ENCODE assay signal across 8 cellular contexts in genomic region chrX:19121898-19122640, GRCh38. TPM values are rescaled to one million over a fixed set of nuclear protein-coding genes. Genes with fewer than 3 reads are reported as not detected.
DNase-seq lines count a peak whose midpoint lies in the region; ATAC-seq and TF ChIP-seq lines count a peak whose summit lies in the region.

Gene ADGRG2 (minus strand): TSS chrX:19122468. CDS start chrX:19068834, 53,634 bp downstream.

- H3K9me3 ChIP-seq in PC-3 (ENCODE audit: low read length) = no peaks in the 10 kb centered on the region

- TF ChIP-seq CTCF in PC-3 (conservative IDR thresholded peaks at IDR 0.05; ENCODE audit: low read depth, low read length) = 0 out of 2 replicates have a peak, but pooled peaks have one; percentile 25
- TF ChIP-seq CTCF in progenitor cell of endocrine pancreas (IDR thresholded peaks at IDR 0.05; ENCODE audit: unreplicated experiment) = no peak

- peak within 1 kb of the TSS; percentile 57 for H3K4me3 Mint-ChIP-seq in progenitor cell of endocrine pancreas (ENCODE audit: low read depth)
- H3K4me3 Mint-ChIP-seq in activated CD4-positive, alpha-beta T cell treated with anti-CD3 and anti-CD28 coated beads, Interleukin-2, amount 10 ng/mL, durations not matched to agents 7 days and 5 days = no peak within 1 kb of the TSS

- H3K27ac ChIP-seq in PC-3 (ENCODE audit: low read length) = no peak within 1 kb of the TSS

- peaks cover 3% of the 10 kb centered on the region for H3K4me1 Mint-ChIP-seq in progenitor cell of endocrine pancreas (ENCODE audit: low read depth)
- no peaks in the 10 kb centered on the region for H3K4me1 Mint-ChIP-seq in activated CD4-positive, alpha-beta T cell treated with anti-CD3 and anti-CD28 coated beads, Interleukin-2, amount 10 ng/mL, durations not matched to agents 7 days and 5 days

- H3K27ac Mint-ChIP-seq in progenitor cell of endocrine pancreas = no peak within 1 kb of the TSS
- H3K27ac Mint-ChIP-seq in activated CD4-positive, alpha-beta T cell treated with anti-CD3 and anti-CD28 coated beads, Interleukin-2, amount 10 ng/mL, durations not matched to agents 7 days and 5 days = no peak within 1 kb of the TSS

- ATAC-seq in PC-3 = peak; percentile 86
- no peak for ATAC-seq in GM19395 (IDR thresholded peaks at IDR 0.05; ENCODE audit: unreplicated experiment)

- H4K20me1 ChIP-seq in PC-3 (ENCODE audit: low read length) = no peaks in the 10 kb centered on the region

- peaks cover 20% of the 10 kb centered on the region for H3K27me3 ChIP-seq in PC-3 (ENCODE audit: low read length)

- peak within 1 kb of the TSS; percentile 77 for H3K4me2 ChIP-seq in PC-3 (ENCODE audit: low read length)

- intact Hi-C loops in PC-3 (cut with micrococcal nuclease) = loop anchor here (5.0 kb wide), 3 partner anchors 80 to 210 kb away; no protein-coding TSS in a partner anchor
- intact Hi-C loops in head of caudate nucleus (cut with DNase I) = no loop called here

- peak within 1 kb of the TSS; percentile 63; the same call in 1 of the 2 replicates for H2AFZ ChIP-seq in PC-3 (ENCODE audit: low read length)

- no peaks in the 10 kb centered on the region for H3K9me2 ChIP-seq in PC-3 (replicated peaks; ENCODE audit: low read length)

- DNase-seq in Daoy (ENCODE audit: low read depth) (peak; percentile 39), PC-3 (peak; percentile 48), head of caudate nucleus (peak in 30 of 42 donors; percentile 1 to 45 (median 16)), progenitor cell of endocrine pancreas (ENCODE audit: low spot score, unreplicated experiment) (peak; percentile 16), HT-29 (ENCODE audit: low spot score) (no peak)
- DNase-seq in activated CD4-positive, alpha-beta T cell treated with anti-CD3 and anti-CD28 coated beads, Interleukin-2, amount 10 ng/mL, durations not matched to agents 7 days and 5 days = no peak
- no peak for DNase-seq in activated CD4-positive, alpha-beta T cell treated with anti-CD3 and anti-CD28 coated beads for 4 hours

- H3K9ac ChIP-seq in PC-3 (ENCODE audit: low read length) = no peak within 1 kb of the TSS

- peak within 1 kb of the TSS; percentile 67 for H3K4me3 ChIP-seq in PC-3 (ENCODE audit: low read length)

- POLR2A ChIA-PET in PC-3 (lab: Charles Lee; ENCODE audit: unreplicated experiment) = no interaction called here
- POLR2A ChIA-PET in activated CD4-positive, alpha-beta T cell treated with anti-CD3 and anti-CD28 coated beads, Interleukin-2, amount 10 ng/mL, durations not matched to agents 7 days and 5 days (lab: Charles Lee) = no interaction called here

- H3K79me2 ChIP-seq in PC-3 (ENCODE audit: low read length) = no peaks in the 10 kb centered on the region

- no peaks in the 10 kb centered on the region for H3K36me3 Mint-ChIP-seq in progenitor cell of endocrine pancreas (ENCODE audit: insufficient read depth)
- no peaks in the 10 kb centered on the region for H3K36me3 Mint-ChIP-seq in activated CD4-positive, alpha-beta T cell treated with anti-CD3 and anti-CD28 coated beads, Interleukin-2, amount 10 ng/mL, durations not matched to agents 7 days and 5 days (ENCODE audit: low read depth)

- peaks cover 5% of the 10 kb centered on the region for H3K9me3 Mint-ChIP-seq in progenitor cell of endocrine pancreas (ENCODE audit: low read depth)
- H3K9me3 Mint-ChIP-seq in activated CD4-positive, alpha-beta T cell treated with anti-CD3 and anti-CD28 coated beads, Interleukin-2, amount 10 ng/mL, durations not matched to agents 7 days and 5 days = no peaks in the 10 kb centered on the region

- H3K4me1 ChIP-seq in PC-3 (ENCODE audit: insufficient read depth, low read length) = no peaks in the 10 kb centered on the region

- peaks cover 58% of the 10 kb centered on the region for H3K27me3 Mint-ChIP-seq in progenitor cell of endocrine pancreas
- H3K27me3 Mint-ChIP-seq in activated CD4-positive, alpha-beta T cell treated with anti-CD3 and anti-CD28 coated beads, Interleukin-2, amount 10 ng/mL, durations not matched to agents 7 days and 5 days = peaks cover 39% of the 10 kb centered on the region

- no TSS peak for BruUV-seq in PC-3 (replicated peaks; lab: Mats Ljungman, UMichigan)

- H3K36me3 ChIP-seq in PC-3 (ENCODE audit: low read depth, low read length) = no peaks in the 10 kb centered on the region

- no peaks in the 10 kb centered on the region for H3F3A ChIP-seq in PC-3 (ENCODE audit: low read length, unreplicated experiment)

- CTCF ChIA-PET in PC-3 (lab: Charles Lee) = interaction anchor here (0.5 to 1.0 kb wide), 3 partner anchors 82 to 732 kb away, joined by 3 to 8 read pairs (median 3); no protein-coding TSS in a partner anchor
- CTCF ChIA-PET in activated CD4-positive, alpha-beta T cell treated with anti-CD3 and anti-CD28 coated beads, Interleukin-2, amount 10 ng/mL, durations not matched to agents 7 days and 5 days (lab: Charles Lee) = no interaction called here

RNA-seq across cellular contexts. Expression of gene ADGRG2, which starts in this region (rescaled TPM):
- 0.29 and 0.63 TPM in 2 replicates for total RNA-seq in Daoy (2014; rRNA removed; shearing (Covaris generic))
- total RNA-seq in PC-3 (2014; rRNA removed) = 1.1 and 1.4 TPM in 2 replicates
- total RNA-seq in progenitor cell of endocrine pancreas = 0.81 and 1.4 TPM in 2 replicates
- total RNA-seq in HT-29 (2014; rRNA removed; shearing (Covaris generic)) = not detected in 2 replicates
- not detected for total RNA-seq in activated CD4-positive, alpha-beta T cell treated with anti-CD3 and anti-CD28 coated beads, Interleukin-2, amount 10 ng/mL, durations not matched to agents 7 days and 5 days

Comparison
In these comparisons a context has a peak if more than half of its experiments do, and no peak if none do; other contexts are left out.
1. Peak in DNase-seq in Daoy; RNA of the gene not detected or under 1 TPM.
2. DNase-seq: peak in PC-3 (single experiment), head of caudate nucleus (30 of 42) and progenitor cell of endocrine pancreas (single experiment); none in HT-29 (single experiment), activated CD4-positive, alpha-beta T cell treated with anti-CD3 and anti-CD28 coated beads, Interleukin-2, amount 10 ng/mL, durations not matched to agents 7 days and 5 days (single experiment) and activated CD4-positive, alpha-beta T cell treated with anti-CD3 and anti-CD28 coated beads for 4 hours (0 of 2).